In the genomic region with DNA sequence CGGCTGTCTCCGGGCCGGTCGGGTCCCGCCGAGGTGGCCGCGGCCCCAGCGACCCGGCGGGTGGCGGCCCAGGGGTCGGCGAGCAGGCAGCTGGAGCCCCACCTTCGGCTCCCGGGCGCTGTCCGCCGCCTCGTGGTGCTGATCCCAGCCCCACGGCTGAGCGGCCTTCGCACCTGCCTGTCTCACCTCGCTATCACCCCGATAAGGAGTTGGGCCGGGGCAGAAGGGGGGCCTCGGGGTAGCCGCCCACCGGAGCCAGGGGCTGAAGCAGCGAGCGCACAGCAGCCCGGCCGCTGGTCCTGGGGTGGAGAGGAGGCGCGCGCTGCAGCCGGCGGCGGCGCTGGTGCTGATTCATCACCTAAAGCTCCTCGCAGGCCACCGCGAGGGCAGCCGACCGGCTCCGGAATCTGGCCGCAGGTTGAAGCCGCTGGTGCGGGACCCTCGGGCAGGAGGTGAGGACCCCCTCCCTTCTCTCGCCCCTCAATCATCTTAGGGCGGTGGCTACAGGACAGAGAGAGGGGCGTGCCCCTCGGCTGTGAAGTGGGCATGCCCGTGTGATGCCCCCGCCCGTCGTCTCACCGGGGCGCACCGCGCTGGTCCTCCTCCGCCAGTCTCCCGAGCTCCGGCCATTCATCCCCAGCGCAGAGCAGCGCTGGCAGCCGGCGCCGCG, we compare ENCODE assay signal across 1 cellular context.
A peak's percentile ranks its signal among the peaks of the same experiment; 100 is the strongest.
TF ChIP-seq lines count a peak whose summit lies in the region.

No MANE protein-coding gene starts in this region.

TF ChIP-seq in HepG2, 621 proteins besides CTCF, POLR2A, EP300 and RAD21 (continued from another document and continues in another):
- TF ChIP-seq, protein P1, sequence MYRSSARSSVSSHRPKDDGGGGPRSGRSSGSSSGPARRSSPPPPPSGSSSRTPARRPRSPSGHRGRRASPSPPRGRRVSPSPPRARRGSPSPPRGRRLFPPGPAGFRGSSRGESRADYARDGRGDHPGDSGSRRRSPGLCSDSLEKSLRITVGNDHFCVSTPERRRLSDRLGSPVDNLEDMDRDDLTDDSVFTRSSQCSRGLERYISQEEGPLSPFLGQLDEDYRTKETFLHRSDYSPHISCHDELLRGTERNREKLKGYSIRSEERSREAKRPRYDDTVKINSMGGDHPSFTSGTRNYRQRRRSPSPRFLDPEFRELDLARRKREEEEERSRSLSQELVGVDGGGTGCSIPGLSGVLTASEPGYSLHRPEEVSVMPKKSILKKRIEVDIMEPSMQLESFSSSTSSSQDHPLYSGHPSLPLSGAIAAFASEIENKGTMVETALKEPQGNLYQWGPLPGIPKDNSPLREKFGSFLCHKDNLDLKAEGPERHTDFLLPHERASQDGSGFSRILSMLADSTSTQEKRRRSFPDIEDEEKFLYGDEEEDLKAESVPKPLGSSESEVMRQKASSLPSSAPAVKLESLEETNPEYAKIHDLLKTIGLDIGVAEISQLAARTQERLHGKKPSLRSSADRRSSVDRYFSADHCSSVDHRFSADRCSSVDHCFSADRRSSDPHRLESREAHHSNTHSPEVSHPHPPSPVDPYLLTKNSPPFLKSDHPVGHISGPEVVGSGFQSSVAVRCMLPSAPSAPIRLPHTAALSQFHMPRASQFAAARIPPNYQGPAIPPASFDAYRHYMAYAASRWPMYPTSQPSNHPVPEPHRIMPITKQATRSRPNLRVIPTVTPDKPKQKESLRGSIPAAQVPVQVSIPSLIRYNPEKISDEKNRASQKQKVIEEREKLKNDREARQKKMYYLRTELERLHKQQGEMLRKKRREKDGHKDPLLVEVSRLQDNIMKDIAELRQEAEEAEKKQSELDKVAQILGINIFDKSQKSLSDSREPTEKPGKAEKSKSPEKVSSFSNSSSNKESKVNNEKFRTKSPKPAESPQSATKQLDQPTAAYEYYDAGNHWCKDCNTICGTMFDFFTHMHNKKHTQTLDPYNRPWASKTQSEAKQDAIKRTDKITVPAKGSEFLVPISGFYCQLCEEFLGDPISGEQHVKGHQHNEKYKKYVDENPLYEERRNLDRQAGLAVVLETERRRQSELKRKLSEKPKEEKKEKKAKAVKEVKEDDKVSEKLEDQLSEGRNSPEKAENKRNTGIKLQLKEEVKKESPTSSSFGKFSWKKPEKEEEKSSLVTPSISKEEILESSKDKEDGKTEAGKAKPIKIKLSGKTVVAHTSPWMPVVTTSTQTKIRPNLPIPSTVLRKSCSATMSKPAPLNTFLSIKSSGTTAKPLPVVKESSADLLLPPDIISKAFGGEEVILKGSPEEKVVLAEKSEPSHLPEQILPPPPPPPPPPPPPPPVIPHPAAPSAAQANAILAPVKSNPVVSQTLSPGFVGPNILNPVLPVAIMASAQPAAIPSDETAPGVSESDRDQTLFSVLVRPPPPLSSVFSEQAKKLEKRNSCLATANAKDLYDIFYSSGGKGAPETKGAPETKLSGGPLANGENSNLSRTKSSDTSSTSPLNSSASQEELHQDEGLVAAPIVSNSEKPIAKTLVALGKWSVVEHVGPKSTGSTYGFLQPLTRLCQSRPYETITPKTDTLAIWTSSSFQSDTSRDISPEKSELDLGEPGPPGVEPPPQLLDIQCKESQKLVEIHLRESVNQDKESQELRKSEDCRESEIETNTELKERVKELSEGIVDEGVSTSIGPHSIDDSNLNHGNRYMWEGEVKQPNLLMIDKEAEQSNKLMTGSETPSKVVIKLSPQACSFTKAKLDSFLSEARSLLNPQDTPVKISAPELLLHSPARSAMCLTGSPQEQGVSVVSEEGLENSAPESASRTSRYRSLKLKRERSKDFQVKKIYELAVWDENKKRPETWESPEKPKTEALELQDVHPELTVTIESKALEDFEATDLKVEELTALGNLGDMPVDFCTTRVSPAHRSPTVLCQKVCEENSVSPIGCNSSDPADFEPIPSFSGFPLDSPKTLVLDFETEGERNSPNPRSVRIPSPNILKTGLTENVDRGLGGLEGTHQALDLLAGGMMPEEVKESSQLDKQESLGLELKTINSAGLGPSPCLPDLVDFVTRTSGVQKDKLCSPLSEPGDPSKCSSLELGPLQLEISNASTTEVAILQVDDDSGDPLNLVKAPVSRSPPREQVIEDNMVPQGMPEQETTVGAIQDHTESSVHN (CRISPR knock-in tag; IDR thresholded peaks at IDR 0.05), result no peak
- TF ChIP-seq MXD4 (CRISPR knock-in tag; IDR thresholded peaks at IDR 0.05) (peak; percentile 86), ZNF770 (CRISPR knock-in tag; IDR thresholded peaks at IDR 0.05) (peak; percentile 61), ZNF124 (CRISPR knock-in tag; IDR thresholded peaks at IDR 0.05) (peak; percentile 26; the same call in 1 of the 2 replicates), FOXM1 (CRISPR knock-in tag; IDR thresholded peaks at IDR 0.05) (no peak), THAP9 (CRISPR knock-in tag; IDR thresholded peaks at IDR 0.05; ENCODE audit: borderline replicate concordance) (no peak), FOSL1 (CRISPR knock-in tag; IDR thresholded peaks at IDR 0.05; ENCODE audit: borderline replicate concordance) (no peak), SRSF1 (optimal IDR thresholded peaks at IDR 0.05; ENCODE audit: low read depth, low read length) (no peak), MYPOP (CRISPR knock-in tag; IDR thresholded peaks at IDR 0.05) (peak; percentile 80; the same call in 1 of the 2 replicates), ZNF788 (CRISPR knock-in tag; IDR thresholded peaks at IDR 0.05; ENCODE audit: borderline replicate concordance) (no peak), ZSCAN21 (CRISPR knock-in tag; IDR thresholded peaks at IDR 0.05; ENCODE audit: borderline replicate concordance) (peak; percentile 95), ZNF205 (CRISPR knock-in tag; IDR thresholded peaks at IDR 0.05) (0 out of 2 replicates have a peak, but pooled peaks have one; percentile 26), CREB3 (CRISPR knock-in tag; IDR thresholded peaks at IDR 0.05) (0 out of 2 replicates have a peak, but pooled peaks have one; percentile 77), TAF15 (IDR thresholded peaks at IDR 0.05; ENCODE audit: low read depth, low read length, poor library complexity, severe bottlenecking) (no peak), MEIS1 (CRISPR knock-in tag; IDR thresholded peaks at IDR 0.05; ENCODE audit: borderline replicate concordance) (no peak), ZBTB39 (CRISPR knock-in tag; IDR thresholded peaks at IDR 0.05) (peak; percentile 31; the same call in 1 of the 2 replicates), ZNF501 (CRISPR knock-in tag; IDR thresholded peaks at IDR 0.05) (peak; percentile 36; the same call in 1 of the 2 replicates), ZNF292 (CRISPR knock-in tag; IDR thresholded peaks at IDR 0.05; ENCODE audit: borderline replicate concordance, low read depth) (no peak), ZNF782 (CRISPR knock-in tag; IDR thresholded peaks at IDR 0.05; ENCODE audit: borderline replicate concordance) (no peak; the same call in 1 of the 2 replicates), ZBTB21 (CRISPR knock-in tag; IDR thresholded peaks at IDR 0.05) (no peak), THRA (CRISPR knock-in tag; IDR thresholded peaks at IDR 0.05; ENCODE audit: borderline replicate concordance) (peak; percentile 56), KLF12 (CRISPR knock-in tag; IDR thresholded peaks at IDR 0.05; ENCODE audit: borderline replicate concordance) (peak; percentile 92; the same call in 1 of the 2 replicates), GFI1 (CRISPR knock-in tag; IDR thresholded peaks at IDR 0.05; ENCODE audit: borderline replicate concordance) (peak; percentile 62; the same call in 1 of the 2 replicates), ZNF337 (CRISPR knock-in tag; IDR thresholded peaks at IDR 0.05; ENCODE audit: borderline replicate concordance, low read depth) (no peak), ZNF136 (CRISPR knock-in tag; IDR thresholded peaks at IDR 0.05; ENCODE audit: low read depth) (no peak)
- TF ChIP-seq, protein P2, sequence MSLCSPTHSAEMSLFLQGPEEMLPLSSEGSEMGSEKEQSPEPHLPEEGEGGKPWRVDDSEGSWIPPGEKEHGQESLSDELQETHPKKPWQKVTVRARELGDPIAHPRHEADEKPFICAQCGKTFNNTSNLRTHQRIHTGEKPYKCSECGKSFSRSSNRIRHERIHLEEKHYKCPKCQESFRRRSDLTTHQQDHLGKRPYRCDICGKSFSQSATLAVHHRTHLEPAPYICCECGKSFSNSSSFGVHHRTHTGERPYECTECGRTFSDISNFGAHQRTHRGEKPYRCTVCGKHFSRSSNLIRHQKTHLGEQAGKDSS (CRISPR knock-in tag; IDR thresholded peaks at IDR 0.05; ENCODE audit: borderline replicate concordance, low read depth), result peak; percentile 38; the same call in 1 of the 2 replicates
- TF ChIP-seq, protein P3, sequence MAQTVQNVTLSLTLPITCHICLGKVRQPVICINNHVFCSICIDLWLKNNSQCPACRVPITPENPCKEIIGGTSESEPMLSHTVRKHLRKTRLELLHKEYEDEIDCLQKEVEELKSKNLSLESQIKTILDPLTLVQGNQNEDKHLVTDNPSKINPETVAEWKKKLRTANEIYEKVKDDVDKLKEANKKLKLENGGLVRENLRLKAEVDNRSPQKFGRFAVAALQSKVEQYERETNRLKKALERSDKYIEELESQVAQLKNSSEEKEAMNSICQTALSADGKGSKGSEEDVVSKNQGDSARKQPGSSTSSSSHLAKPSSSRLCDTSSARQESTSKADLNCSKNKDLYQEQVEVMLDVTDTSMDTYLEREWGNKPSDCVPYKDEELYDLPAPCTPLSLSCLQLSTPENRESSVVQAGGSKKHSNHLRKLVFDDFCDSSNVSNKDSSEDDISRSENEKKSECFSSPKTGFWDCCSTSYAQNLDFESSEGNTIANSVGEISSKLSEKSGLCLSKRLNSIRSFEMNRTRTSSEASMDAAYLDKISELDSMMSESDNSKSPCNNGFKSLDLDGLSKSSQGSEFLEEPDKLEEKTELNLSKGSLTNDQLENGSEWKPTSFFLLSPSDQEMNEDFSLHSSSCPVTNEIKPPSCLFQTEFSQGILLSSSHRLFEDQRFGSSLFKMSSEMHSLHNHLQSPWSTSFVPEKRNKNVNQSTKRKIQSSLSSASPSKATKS (CRISPR knock-in tag; IDR thresholded peaks at IDR 0.05), result no peak; the same call in 1 of the 2 replicates
